Comparison of ENCODE assay signal across 8 cellular contexts in genomic region chr17:40551874-40552768, GRCh38. TPM values are rescaled to one million over a fixed set of nuclear protein-coding genes. Genes with fewer than 3 reads are reported as not detected.
DNase-seq lines count a peak whose midpoint lies in the region; ATAC-seq lines count a peak whose summit lies in the region.

No MANE protein-coding gene starts in this region.

- ATAC-seq in stimulated activated naive CD8-positive, alpha-beta T cell treated with anti-CD3 and anti-CD28 coated beads, Interleukin-15, Interleukin-2, amounts not matched to agents 100 U/mL and 50 U/mL, for 24 hours = no peak
- no peak for ATAC-seq in HG02981 (IDR thresholded peaks at IDR 0.05; ENCODE audit: unreplicated experiment)

- peak; percentile 11 for DNase-seq in stimulated activated CD4-positive, alpha-beta T cell treated with anti-CD3 and anti-CD28 coated beads, Interleukin-4, amount 100 ng/mL, for 24 hours
- no peak for DNase-seq in stimulated activated CD4-positive, alpha-beta T cell treated with anti-CD3 and anti-CD28 coated beads, Interleukin-15, amount 100 ng/mL, for 24 hours
- peak; percentile 99 for DNase-seq in iris pigment epithelial cell (ENCODE audit: low read depth)
- peak; percentile 37 for DNase-seq in stimulated activated naive CD8-positive, alpha-beta T cell treated with anti-CD3 and anti-CD28 coated beads, Interleukin-15, Interleukin-2, amounts not matched to agents 100 U/mL and 50 U/mL, for 24 hours
- no peak for DNase-seq in HUDEP-2 (lab: John Stamatoyannopoulos, UW; ENCODE audit: unreplicated experiment in 76 of 76)
- DNase-seq in NCI-H2081 treated with DMSO at 0.1 percent for 48 hours (lab: John Stamatoyannopoulos, UW) = no peak

- 66 to 75% (median 75%) methylated on average over 32 of the region's 32 CpGs for WGBS in adipose tissue, 3 donors

- peak overlapping the region; percentile 82 for H3K27ac ChIP-seq in adipose tissue (ENCODE audit: low read depth, low read length)

RNA-seq across cellular contexts. Expression of gene CCR7, which starts 13.2 kb away (rescaled TPM):
- polyA plus RNA-seq in adipose tissue = 1 to 10 TPM in 2 of 3 donors, under 1 TPM in 1; 0.56 to 2.8 (median 1.7) TPM

RNA-seq across cellular contexts. Expression of gene TNS4, which starts 50.7 kb away (rescaled TPM):
- under 1 TPM in 2 of 3 donors, not detected in 1; 0.01 to 0.19 TPM for polyA plus RNA-seq in adipose tissue

Comparison
In these comparisons a context has a peak if more than half of its experiments do, and no peak if none do; other contexts are left out.
1. DNase-seq: peak in stimulated activated CD4-positive, alpha-beta T cell treated with anti-CD3 and anti-CD28 coated beads, Interleukin-4, amount 100 ng/mL, for 24 hours (single experiment), iris pigment epithelial cell (single experiment) and stimulated activated naive CD8-positive, alpha-beta T cell treated with anti-CD3 and anti-CD28 coated beads, Interleukin-15, Interleukin-2, amounts not matched to agents 100 U/mL and 50 U/mL, for 24 hours (single experiment); none in stimulated activated CD4-positive, alpha-beta T cell treated with anti-CD3 and anti-CD28 coated beads, Interleukin-15, amount 100 ng/mL, for 24 hours (single experiment), HUDEP-2 (0 of 76) and NCI-H2081 treated with DMSO at 0.1 percent for 48 hours (single experiment).